18 cellular contexts compared by ENCODE assay signal in the genomic region with DNA sequence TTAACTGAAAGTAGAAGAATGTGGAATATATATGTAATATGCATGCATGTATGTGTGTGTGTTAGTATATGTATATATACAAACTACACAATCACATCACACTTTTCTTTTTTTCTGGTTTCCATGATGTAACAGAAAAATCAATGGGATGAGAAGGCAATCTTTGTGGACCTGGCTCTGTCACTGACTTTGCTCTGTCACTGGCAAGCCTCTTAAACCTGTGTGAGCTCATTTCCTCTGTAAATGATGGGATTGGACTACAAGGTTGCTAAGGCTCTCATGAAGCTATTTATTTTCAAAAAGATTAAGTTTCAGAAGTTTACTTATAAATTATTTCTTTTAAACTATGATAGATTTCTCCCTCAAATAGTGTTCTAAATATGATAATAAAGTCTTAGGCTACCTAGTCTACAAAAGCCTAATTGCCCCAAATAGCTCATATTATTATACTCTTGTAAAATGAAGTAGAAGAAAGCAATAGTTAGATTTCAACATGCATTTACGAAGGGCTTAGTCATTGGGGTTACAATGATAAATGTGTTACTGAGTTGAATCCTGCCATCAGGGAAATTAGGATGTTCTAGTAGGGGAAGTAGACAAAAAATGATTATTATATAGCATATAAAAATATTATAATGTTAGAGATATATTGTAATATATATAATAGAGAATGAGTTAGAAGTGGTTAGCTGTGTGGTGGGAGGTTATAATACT.
"Had no signal": no experiment of that assay in that cellular context is flagged by ENCODE, and none has a peak within 500 bp of the region (broad histone marks: within the 10 kb centered on the region; RNA-seq: fewer than 3 reads in every experiment).

No MANE protein-coding gene starts in this region.

- H3K27ac Mint-ChIP-seq: activated CD4-positive, alpha-beta memory T cell treated with anti-CD3 and anti-CD28 coated beads, Interleukin-2, amount 10 ng/mL, durations not matched to agents 7 days and 5 days; activated CD4-positive, alpha-beta T cell treated with anti-CD3 and anti-CD28 coated beads for 36 hours; activated naive CD4-positive, alpha-beta T cell treated with anti-CD3 and anti-CD28 coated beads, Interleukin-2, amount 50 U/mL, for 24 hours; progenitor cell of endocrine pancreas had no signal

- ATAC-seq: activated CD4-positive, alpha-beta T cell treated with anti-CD3 and anti-CD28 coated beads for 36 hours; activated T-cell treated with anti-CD3 and anti-CD28 coated beads, Interleukin-2, amount 50 U/mL, for 4 hours; gastroesophageal sphincter; left colon had no signal

- DNase-seq: activated CD4-positive, alpha-beta memory T cell treated with anti-CD3 and anti-CD28 coated beads, Interleukin-2, amount 10 ng/mL, durations not matched to agents 7 days and 5 days; activated CD4-positive, alpha-beta T cell treated with anti-CD3 and anti-CD28 coated beads for 36 hours; activated effector memory CD4-positive, alpha-beta T cell treated with anti-CD3 and anti-CD28 coated beads, Interleukin-2, amount 50 U/mL, for 16 hours; activated T-cell treated with anti-CD3 and anti-CD28 coated beads, Interleukin-2, amount 50 U/mL, for 4 hours; adrenal gland; colonic mucosa; left colon; midbrain; stimulated activated CD4-positive, alpha-beta T cell treated with anti-CD3 and anti-CD28 coated beads, Interleukin-4, amount 100 ng/mL, for 24 hours; stimulated activated naive CD4-positive, alpha-beta T cell; tibial artery; uterus had no signal

- H3K9me3 ChIP-seq: adrenal gland, colonic mucosa, gastroesophageal sphincter, right atrium auricular region, tibial artery, uterus had no signal

- H3K4me3 Mint-ChIP-seq: activated CD4-positive, alpha-beta memory T cell treated with anti-CD3 and anti-CD28 coated beads, Interleukin-2, amount 10 ng/mL, durations not matched to agents 7 days and 5 days; activated CD4-positive, alpha-beta T cell treated with anti-CD3 and anti-CD28 coated beads for 36 hours; activated naive CD4-positive, alpha-beta T cell treated with anti-CD3 and anti-CD28 coated beads, Interleukin-2, amount 50 U/mL, for 24 hours; activated T-cell treated with anti-CD3 and anti-CD28 coated beads, Interleukin-2, amount 50 U/mL, for 4 hours had no signal

- H3K4me1 Mint-ChIP-seq: activated CD4-positive, alpha-beta memory T cell treated with anti-CD3 and anti-CD28 coated beads, Interleukin-2, amount 10 ng/mL, durations not matched to agents 7 days and 5 days; activated CD4-positive, alpha-beta T cell treated with anti-CD3 and anti-CD28 coated beads for 36 hours; activated naive CD4-positive, alpha-beta T cell treated with anti-CD3 and anti-CD28 coated beads, Interleukin-2, amount 50 U/mL, for 24 hours had no signal

- H3K27me3 ChIP-seq: adrenal gland, colonic mucosa, gastroesophageal sphincter, right atrium auricular region, tibial artery, uterus had no signal

- H3K4me3 ChIP-seq: adrenal gland, colonic mucosa, gastroesophageal sphincter, lung, right atrium auricular region, skin epidermis, tibial artery, uterus had no signal

- H3K4me1 ChIP-seq: adrenal gland, colonic mucosa, gastroesophageal sphincter, right atrium auricular region, tibial artery, uterus had no signal

- H3K27ac ChIP-seq: adrenal gland, colonic mucosa, gastroesophageal sphincter, right atrium auricular region, skin epidermis, tibial artery, uterus had no signal

- H3K27me3 Mint-ChIP-seq: activated naive CD4-positive, alpha-beta T cell treated with anti-CD3 and anti-CD28 coated beads, Interleukin-2, amount 50 U/mL, for 24 hours; progenitor cell of endocrine pancreas had no signal

- H3K36me3 ChIP-seq: adrenal gland, colonic mucosa, gastroesophageal sphincter, right atrium auricular region, tibial artery, uterus had no signal

- H3K9me3 Mint-ChIP-seq: activated CD4-positive, alpha-beta memory T cell treated with anti-CD3 and anti-CD28 coated beads, Interleukin-2, amount 10 ng/mL, durations not matched to agents 7 days and 5 days; activated naive CD4-positive, alpha-beta T cell treated with anti-CD3 and anti-CD28 coated beads, Interleukin-2, amount 50 U/mL, for 24 hours; activated T-cell treated with anti-CD3 and anti-CD28 coated beads, Interleukin-2, amount 50 U/mL, for 4 hours had no signal
